1 cellular context compared by ENCODE assay signal in genomic region chr2:65527451-65528240, GRCh38.
A peak's percentile ranks its signal among the peaks of the same experiment; 100 is the strongest.
TF ChIP-seq lines count a peak whose summit lies in the region.

No MANE protein-coding gene starts in this region.

TF ChIP-seq in HepG2, 621 proteins besides CTCF, POLR2A, EP300 and RAD21 (continued from another document and continues in another):
- no peak for TF ChIP-seq ZNF563 (CRISPR knock-in tag; IDR thresholded peaks at IDR 0.05)
- TF ChIP-seq ERF (CRISPR knock-in tag; IDR thresholded peaks at IDR 0.05) = no peak; the same call in 1 of the 2 replicates
- peak; percentile 47; the same call in 1 of the 2 replicates for TF ChIP-seq ZNF792 (CRISPR knock-in tag; IDR thresholded peaks at IDR 0.05)
- TF ChIP-seq ZNF331 (CRISPR knock-in tag; IDR thresholded peaks at IDR 0.05) = 0 out of 2 replicates have a peak, but pooled peaks have one; percentile 48
- no peak for TF ChIP-seq TEAD2 (CRISPR knock-in tag; IDR thresholded peaks at IDR 0.05)
- peak; percentile 69; the same call in 1 of the 2 replicates for TF ChIP-seq KDM6A (CRISPR knock-in tag; IDR thresholded peaks at IDR 0.05; ENCODE audit: low read depth)
- peak; percentile 50; the same call in 1 of the 2 replicates for TF ChIP-seq FOXJ3 (CRISPR knock-in tag; IDR thresholded peaks at IDR 0.05; ENCODE audit: borderline replicate concordance)
- TF ChIP-seq ZIK1 (CRISPR knock-in tag; IDR thresholded peaks at IDR 0.05; ENCODE audit: borderline replicate concordance, low read depth) = no peak
- TF ChIP-seq ZNF343 (CRISPR knock-in tag; IDR thresholded peaks at IDR 0.05) = peak; percentile 77; the same call in 1 of the 2 replicates
- TF ChIP-seq ZNF629 (CRISPR knock-in tag; conservative IDR thresholded peaks at IDR 0.05) = peak; percentile 34; the same call in 1 of the 2 replicates
- TF ChIP-seq MAZ (IDR thresholded peaks at IDR 0.05; ENCODE audit: borderline replicate concordance, low read depth, low read length) = no peak
- TF ChIP-seq MAZ (CRISPR knock-in tag; IDR thresholded peaks at IDR 0.05; ENCODE audit: low read depth) = 0 out of 2 replicates have a peak, but pooled peaks have one; percentile 51
- no peak for TF ChIP-seq FOXP1 (IDR thresholded peaks at IDR 0.05)
- TF ChIP-seq FOXP1 (CRISPR knock-in tag; IDR thresholded peaks at IDR 0.05) = 0 out of 2 replicates have a peak, but pooled peaks have one; percentile 49
- peak; percentile 68 for TF ChIP-seq BCL6 (CRISPR knock-in tag; IDR thresholded peaks at IDR 0.05)
- TF ChIP-seq ZNF691 (CRISPR knock-in tag; IDR thresholded peaks at IDR 0.05; ENCODE audit: borderline replicate concordance, low read depth) = 0 out of 2 replicates have a peak, but pooled peaks have one; percentile 81
- 0 out of 2 replicates have a peak, but pooled peaks have one; percentile 51 for TF ChIP-seq ZNF605 (CRISPR knock-in tag; IDR thresholded peaks at IDR 0.05)
- 0 out of 2 replicates have a peak, but pooled peaks have one; percentile 35 for TF ChIP-seq ZSCAN22 (CRISPR knock-in tag; IDR thresholded peaks at IDR 0.05)
- 0 out of 2 replicates have a peak, but pooled peaks have one; percentile 18 for TF ChIP-seq TGIF2 (CRISPR knock-in tag; IDR thresholded peaks at IDR 0.05)
- TF ChIP-seq MYC (CRISPR knock-in tag; IDR thresholded peaks at IDR 0.05; ENCODE audit: borderline replicate concordance) = peak; percentile 34; the same call in 1 of the 2 replicates
- TF ChIP-seq THAP11 (CRISPR knock-in tag; IDR thresholded peaks at IDR 0.05) = peak; percentile 36; the same call in 1 of the 2 replicates
- peak; percentile 25; the same call in 1 of the 2 replicates for TF ChIP-seq TSC22D2 (CRISPR knock-in tag; IDR thresholded peaks at IDR 0.05; ENCODE audit: borderline replicate concordance)
- 0 out of 2 replicates have a peak, but pooled peaks have one; percentile 42 for TF ChIP-seq HOXA5 (CRISPR knock-in tag; IDR thresholded peaks at IDR 0.05)
- no peak for TF ChIP-seq CC2D1A (CRISPR knock-in tag; IDR thresholded peaks at IDR 0.05)
- no peak for TF ChIP-seq ZNF7 (CRISPR knock-in tag; IDR thresholded peaks at IDR 0.05)
- TF ChIP-seq CREM (IDR thresholded peaks at IDR 0.05) = peak; percentile 50; the same call in 1 of the 2 replicates
- no peak for TF ChIP-seq CREM (CRISPR knock-in tag; IDR thresholded peaks at IDR 0.05)
- TF ChIP-seq ZNF766 (CRISPR knock-in tag; IDR thresholded peaks at IDR 0.05; ENCODE audit: borderline replicate concordance) = 0 out of 2 replicates have a peak, but pooled peaks have one; percentile 73
- TF ChIP-seq ZNF556 (CRISPR knock-in tag; IDR thresholded peaks at IDR 0.05; ENCODE audit: borderline replicate concordance) = peak; percentile 67; the same call in 1 of the 2 replicates
- TF ChIP-seq MEIS1 (CRISPR knock-in tag; IDR thresholded peaks at IDR 0.05; ENCODE audit: borderline replicate concordance) = peak; percentile 64; the same call in 1 of the 2 replicates
- TF ChIP-seq SP140L (CRISPR knock-in tag; IDR thresholded peaks at IDR 0.05; ENCODE audit: borderline replicate concordance) = no peak
- no peak for TF ChIP-seq ZSCAN20 (CRISPR knock-in tag; IDR thresholded peaks at IDR 0.05; ENCODE audit: borderline replicate concordance)
- TF ChIP-seq HNRNPL (IDR thresholded peaks at IDR 0.05; ENCODE audit: low read depth, low read length) = no peak
- peak; percentile 35; the same call in 1 of the 2 replicates for TF ChIP-seq SPEN (CRISPR knock-in tag; IDR thresholded peaks at IDR 0.05; ENCODE audit: low read depth)
- TF ChIP-seq SMC3 (IDR thresholded peaks at IDR 0.05; ENCODE audit: low read length) = peak; percentile 28
- no peak for TF ChIP-seq CREBL2 (CRISPR knock-in tag; IDR thresholded peaks at IDR 0.05; ENCODE audit: borderline replicate concordance)
- TF ChIP-seq HNF4G (IDR thresholded peaks at IDR 0.05; ENCODE audit: borderline replicate concordance, low read depth, low read length) = peak; percentile 93
- peak; percentile 86; the same call in 1 of the 2 replicates for TF ChIP-seq HNF4G (CRISPR knock-in tag; IDR thresholded peaks at IDR 0.05; ENCODE audit: borderline replicate concordance, low read depth)
- peak; percentile 86 for TF ChIP-seq GATAD2A (CRISPR knock-in tag; IDR thresholded peaks at IDR 0.05)
- no peak for TF ChIP-seq ZNF276 (CRISPR knock-in tag; IDR thresholded peaks at IDR 0.05; ENCODE audit: low read depth)
- TF ChIP-seq AGO1 (IDR thresholded peaks at IDR 0.05; ENCODE audit: low read depth, low read length, poor library complexity, severe bottlenecking) = no peak
- no peak for TF ChIP-seq JUNB (CRISPR knock-in tag; IDR thresholded peaks at IDR 0.05; ENCODE audit: borderline replicate concordance)
- peak; percentile 31; the same call in 1 of the 2 replicates for TF ChIP-seq ZGPAT (CRISPR knock-in tag; IDR thresholded peaks at IDR 0.05)
- TF ChIP-seq ARHGAP35 (CRISPR knock-in tag; IDR thresholded peaks at IDR 0.05; ENCODE audit: borderline replicate concordance) = no peak
- no peak for TF ChIP-seq STAT5B (CRISPR knock-in tag; IDR thresholded peaks at IDR 0.05)
- TF ChIP-seq FOXP4 (CRISPR knock-in tag; IDR thresholded peaks at IDR 0.05) = peak; percentile 52; the same call in 1 of the 2 replicates
- peak; percentile 73; the same call in 1 of the 2 replicates for TF ChIP-seq ZMYM3 (CRISPR knock-in tag; IDR thresholded peaks at IDR 0.05)
- TF ChIP-seq SALL2 (CRISPR knock-in tag; IDR thresholded peaks at IDR 0.05) = no peak
- no peak for TF ChIP-seq E2F2 (CRISPR knock-in tag; IDR thresholded peaks at IDR 0.05; ENCODE audit: borderline replicate concordance)
- no peak; the same call in 1 of the 2 replicates for TF ChIP-seq ZNF256 (CRISPR knock-in tag; conservative IDR thresholded peaks at IDR 0.05)
- no peak for TF ChIP-seq DR1 (CRISPR knock-in tag; IDR thresholded peaks at IDR 0.05)
- no peak for TF ChIP-seq ZNF749 (CRISPR knock-in tag; IDR thresholded peaks at IDR 0.05; ENCODE audit: borderline replicate concordance)
- 0 out of 2 replicates have a peak, but pooled peaks have one; percentile 71 for TF ChIP-seq MIXL1 (CRISPR knock-in tag; IDR thresholded peaks at IDR 0.05)
- peak; percentile 66; the same call in 1 of the 2 replicates for TF ChIP-seq POGK (CRISPR knock-in tag; conservative IDR thresholded peaks at IDR 0.05)
- peak; percentile 63; the same call in 1 of the 2 replicates for TF ChIP-seq ZNF501 (CRISPR knock-in tag; IDR thresholded peaks at IDR 0.05)
- TF ChIP-seq GMEB1 (CRISPR knock-in tag; IDR thresholded peaks at IDR 0.05; ENCODE audit: borderline replicate concordance) = peak; percentile 34; the same call in 1 of the 2 replicates
- no peak for TF ChIP-seq ZEB1 (IDR thresholded peaks at IDR 0.05; ENCODE audit: insufficient replicate concordance, low read depth)
- TF ChIP-seq STAT6 (CRISPR knock-in tag; IDR thresholded peaks at IDR 0.05; ENCODE audit: borderline replicate concordance) = 0 out of 2 replicates have a peak, but pooled peaks have one; percentile 68
- TF ChIP-seq RXRA (CRISPR knock-in tag; IDR thresholded peaks at IDR 0.05) = peak; percentile 46; the same call in 1 of the 2 replicates
- peak; percentile 54 for TF ChIP-seq FOXA3 (CRISPR knock-in tag; IDR thresholded peaks at IDR 0.05)
